In genomic region chr19:1134431-1134830, GRCh38 we compare ENCODE assay signal across 14 cellular contexts. TPM values are rescaled to one million over a fixed set of nuclear protein-coding genes. Genes with fewer than 3 reads are reported as not detected.
DNase-seq lines count a peak whose midpoint lies in the region; ATAC-seq and TF ChIP-seq lines count a peak whose summit lies in the region.
"Had no signal": no experiment of that assay in that cellular context is flagged by ENCODE, and none has a peak within 500 bp of the region (broad histone marks: within the 10 kb centered on the region; RNA-seq: fewer than 3 reads in every experiment).

No MANE protein-coding gene starts in this region.

- CTCF ChIA-PET in activated CD4-positive, alpha-beta memory T cell treated with anti-CD3 and anti-CD28 coated beads for 36 hours (lab: Charles Lee) = interaction anchor here (0.8 to 1.5 kb wide), 6 partner anchors 21 to 271 kb away, joined by 3 to 9 read pairs (median 4); no protein-coding TSS in a partner anchor

- peaks cover 5% of the 10 kb centered on the region for H3K79me1 ChIP-seq in neuronal stem cell (ENCODE audit: low read depth, low read length)

- POLR2A ChIA-PET in activated CD4-positive, alpha-beta memory T cell treated with anti-CD3 and anti-CD28 coated beads for 36 hours (lab: Charles Lee) = interaction anchor here (0.7 to 1.1 kb wide), 3 partner anchors 66 to 135 kb away, joined by 3 to 5 read pairs (median 3); partner anchors contain the start of genes ARHGAP45 and CIRBP

- no peak overlapping the region for H2BK15ac ChIP-seq in neuronal stem cell (ENCODE audit: low read length)

- H3K18ac ChIP-seq in neuronal stem cell (ENCODE audit: low read length) = peak overlapping the region; percentile 57

- no peak overlapping the region for H2AFZ ChIP-seq in DND-41 (ENCODE audit: low read depth, low read length)
- H2AFZ ChIP-seq in neuronal stem cell (ENCODE audit: low read length) = no peak overlapping the region

- no peak overlapping the region for H4K91ac ChIP-seq in neuronal stem cell (ENCODE audit: low read depth, low read length, poor library complexity)

- peak overlapping the region; percentile 81 for H2AK5ac ChIP-seq in neuronal stem cell (ENCODE audit: low read depth, low read length)

- H3K27me3 ChIP-seq in DND-41 (ENCODE audit: insufficient read depth, low read length, poor library complexity) (no peaks in the 10 kb centered on the region), esophagus (ENCODE audit: control insufficient read depth in 1 of 2, insufficient read depth in 2 of 2, low read length in 2 of 2) (no peaks in the 10 kb centered on the region), neuronal stem cell (ENCODE audit: control insufficient read depth in 3 of 3, insufficient read depth in 3 of 3, low read depth in 1 of 3, low read length in 3 of 3) (no peaks in the 10 kb centered on the region), WERI-Rb-1 (ENCODE audit: insufficient read depth, low read depth, severe bottlenecking) (no peaks in the 10 kb centered on the region)
- H3K27me3 ChIP-seq: gastrocnemius medialis had no signal

- H3K23ac ChIP-seq in neuronal stem cell (ENCODE audit: low read depth, low read length, poor library complexity) = peak overlapping the region; percentile 60

- no peaks in the 10 kb centered on the region for H3K9me3 Mint-ChIP-seq in activated CD4-positive, alpha-beta memory T cell treated with anti-CD3 and anti-CD28 coated beads for 36 hours

- intact Hi-C loops in activated CD4-positive, alpha-beta memory T cell treated with anti-CD3 and anti-CD28 coated beads for 36 hours (cut with micrococcal nuclease) = loop anchor here (5.0 kb wide), 1 partner anchor 58 kb away; no protein-coding TSS in a partner anchor

- peak overlapping the region; percentile 96 for H3K27ac Mint-ChIP-seq in activated CD4-positive, alpha-beta memory T cell treated with anti-CD3 and anti-CD28 coated beads for 36 hours

- peaks cover 13% of the 10 kb centered on the region for H3K36me3 Mint-ChIP-seq in activated CD4-positive, alpha-beta memory T cell treated with anti-CD3 and anti-CD28 coated beads for 36 hours

- H3K9ac ChIP-seq in DND-41 (ENCODE audit: low read depth, low read length) (no peak overlapping the region), neuronal stem cell (ENCODE audit: low read depth, low read length, poor library complexity) (no peak overlapping the region)

- no peak overlapping the region for H2BK5ac ChIP-seq in neuronal stem cell (ENCODE audit: low read length)

- H3K14ac ChIP-seq in neuronal stem cell (ENCODE audit: low read length) = peak overlapping the region; percentile 100

- ATAC-seq in DND-41 (ENCODE audit: insufficient read depth, low read depth) (no peak), GM18519 (IDR thresholded peaks at IDR 0.05; ENCODE audit: low FRiP score, unreplicated experiment) (no peak)
- ATAC-seq: gastrocnemius medialis had no signal

- TF ChIP-seq CTCF in DND-41 (IDR thresholded peaks at IDR 0.05; ENCODE audit: borderline replicate concordance, extremely low read depth, low read length, poor library complexity, severe bottlenecking) = no peak
- TF ChIP-seq CTCF in WERI-Rb-1 (IDR thresholded peaks at IDR 0.05; ENCODE audit: low read depth, low read length) = no peak

- H3K4me2 ChIP-seq in DND-41 (ENCODE audit: insufficient read depth, low read length) = no peak overlapping the region
- H3K4me2 ChIP-seq in neuronal stem cell (ENCODE audit: insufficient read depth, low read length, poor library complexity, severe bottlenecking) = no peak overlapping the region

- no peak overlapping the region for H3K4me3 Mint-ChIP-seq in activated CD4-positive, alpha-beta memory T cell treated with anti-CD3 and anti-CD28 coated beads for 36 hours

- no peak for DNase-seq in DND-41
- DNase-seq in activated CD4-positive, alpha-beta memory T cell treated with anti-CD3 and anti-CD28 coated beads for 36 hours = no peak
- no peak for DNase-seq in neuronal stem cell (ENCODE audit: low spot score)
- no peak for DNase-seq in WERI-Rb-1
- DNase-seq in NCI-H524 treated with DMSO at 0.1 percent for 48 hours (lab: John Stamatoyannopoulos, UW) = no peak
- no peak for DNase-seq in GM03348 (ENCODE audit: low spot score)
- DNase-seq: activated CD8-positive, alpha-beta memory T cell treated with anti-CD3 and anti-CD28 coated beads, Interleukin-2, amount 50 U/mL, for 48 hours; C1 segment of cervical spinal cord; gastrocnemius medialis; Karpas-422; NCI-H146; stimulated activated CD4-positive, alpha-beta T cell treated with anti-CD3 and anti-CD28 coated beads, Interleukin-15, amount 100 ng/mL, for 24 hours had no signal

- H3K36me3 ChIP-seq in DND-41 (ENCODE audit: insufficient read depth, low read length) = no peaks in the 10 kb centered on the region; the same call in 1 of the 2 replicates
- H3K36me3 ChIP-seq in esophagus (ENCODE audit: control insufficient read depth in 2 of 2, insufficient read depth in 2 of 2, low read length in 1 of 2) = peaks cover 0 to 18% of the 10 kb centered on the region in 2 donors
- peaks cover 0 to 8% of the 10 kb centered on the region in 2 donors for H3K36me3 ChIP-seq in neuronal stem cell (replicated peaks in 1 of 2; ENCODE audit: control insufficient read depth in 2 of 2, insufficient read depth in 2 of 2, low read length in 2 of 2)
- H3K36me3 ChIP-seq in WERI-Rb-1 = no peaks in the 10 kb centered on the region; the same call in 1 of the 2 replicates
- H3K36me3 ChIP-seq: gastrocnemius medialis had no signal

- H3K4ac ChIP-seq in neuronal stem cell (ENCODE audit: low read length) = no peak overlapping the region

- 84 to 86% methylated on average over 11 of the region's 11 CpGs for WGBS in esophagus, 2 donors
- no CpG with 5 or more reads among the region's 11 CpGs for WGBS in neuronal stem cell (ENCODE audit: extremely low coverage in 2 of 2, insufficient read length in 2 of 2, insufficient replicate concordance in 1 of 2), 2 donors

- H3K4me1 Mint-ChIP-seq in activated CD4-positive, alpha-beta memory T cell treated with anti-CD3 and anti-CD28 coated beads for 36 hours (ENCODE audit: low read depth) = peaks cover 34% of the 10 kb centered on the region

- no peak overlapping the region for H4K8ac ChIP-seq in neuronal stem cell (ENCODE audit: low read depth, low read length)

- H2BK12ac ChIP-seq in neuronal stem cell (ENCODE audit: low read length) = peak overlapping the region; percentile 22

- no peak overlapping the region for H3K4me3 ChIP-seq in DND-41 (ENCODE audit: low read depth in 1 of 2, low read length in 2 of 2)
- H3K4me3 ChIP-seq in esophagus (ENCODE audit: low read depth in 1 of 2, low read length in 2 of 2) = peak overlapping the region in 1 of 2 donors; percentile 10
- peak overlapping the region in 1 of 2 donors; percentile 8 for H3K4me3 ChIP-seq in neuronal stem cell (ENCODE audit: low read length in 2 of 2)
- no peak overlapping the region for H3K4me3 ChIP-seq in WERI-Rb-1 (ENCODE audit: low read depth, low read length)
- H3K4me3 ChIP-seq: gastrocnemius medialis had no signal

- H3K9me3 ChIP-seq in DND-41 (ENCODE audit: insufficient read depth, low read length, severe bottlenecking) (no peaks in the 10 kb centered on the region), esophagus (ENCODE audit: control insufficient read depth in 2 of 2, insufficient read depth in 1 of 2, low read depth in 1 of 2, low read length in 1 of 2) (no peaks in the 10 kb centered on the region), neuronal stem cell (replicated peaks in 1 of 2; ENCODE audit: control insufficient read depth in 2 of 2, insufficient read depth in 1 of 2, low read depth in 1 of 2, low read length in 2 of 2) (no peaks in the 10 kb centered on the region), WERI-Rb-1 (ENCODE audit: severe bottlenecking) (no peaks in the 10 kb centered on the region)
- H3K9me3 ChIP-seq: gastrocnemius medialis had no signal

- no peaks in the 10 kb centered on the region for H3K27me3 Mint-ChIP-seq in activated CD4-positive, alpha-beta memory T cell treated with anti-CD3 and anti-CD28 coated beads for 36 hours

- peaks cover 24% of the 10 kb centered on the region for H3K79me2 ChIP-seq in DND-41 (ENCODE audit: insufficient read depth, low read length)

- H3K27ac ChIP-seq in DND-41 (ENCODE audit: low read length) (peak overlapping the region; percentile 4; the same call in 1 of the 2 replicates), esophagus (ENCODE audit: low read depth in 2 of 2, low read length in 1 of 2) (peak overlapping the region; percentile 44 to 94), neuronal stem cell (replicated peaks; ENCODE audit: low read length) (no peak overlapping the region), WERI-Rb-1 (no peak overlapping the region)
- H3K27ac ChIP-seq: gastrocnemius medialis had no signal

- H4K20me1 ChIP-seq in DND-41 (ENCODE audit: insufficient read depth, low read length) = no peaks in the 10 kb centered on the region; the same call in 1 of the 2 replicates

- no peak overlapping the region for H2BK120ac ChIP-seq in neuronal stem cell (ENCODE audit: low read depth, low read length)

- H3K4me1 ChIP-seq in DND-41 (ENCODE audit: insufficient read depth, low read length) = peaks cover 25% of the 10 kb centered on the region
- H3K4me1 ChIP-seq in esophagus (ENCODE audit: control insufficient read depth in 2 of 2, insufficient read depth in 2 of 2, low read length in 1 of 2) = peaks cover 19 to 55% of the 10 kb centered on the region in 2 donors
- H3K4me1 ChIP-seq in neuronal stem cell (ENCODE audit: control insufficient read depth in 2 of 2, insufficient read depth in 1 of 2, low read depth in 1 of 2, low read length in 2 of 2) = peaks cover 13 to 19% of the 10 kb centered on the region in 2 donors

RNA-seq across cellular contexts. Expression of gene GPX4, which starts 30.6 kb away (rescaled TPM):
- 100 to 1,000 TPM; 274 to 275 TPM for total RNA-seq in activated CD4-positive, alpha-beta memory T cell treated with anti-CD3 and anti-CD28 coated beads for 36 hours
- polyA plus RNA-seq in esophagus = 100 to 1,000 TPM; 271 to 294 TPM
- polyA plus RNA-seq in neuronal stem cell (2013, experiment 1 of 2) = 755 TPM
- polyA plus RNA-seq in neuronal stem cell (2013, experiment 2 of 2) = 706 TPM

RNA-seq across cellular contexts. Expression of gene POLR2E, which starts 39.3 kb away (rescaled TPM):
- 100 to 1,000 TPM; 204 to 207 TPM for total RNA-seq in activated CD4-positive, alpha-beta memory T cell treated with anti-CD3 and anti-CD28 coated beads for 36 hours
- polyA plus RNA-seq in esophagus = 100 to 1,000 TPM in 1 of 2 donors, 10 to 100 TPM in 1; 77.9 to 162 TPM
- polyA plus RNA-seq in neuronal stem cell (2013, experiment 1 of 2) = 201 TPM
- 197 TPM for polyA plus RNA-seq in neuronal stem cell (2013, experiment 2 of 2)

RNA-seq across cellular contexts. Expression of gene SBNO2, which starts 39.6 kb away (rescaled TPM):
- 100 to 1,000 TPM in 1 of 2 experiments, 10 to 100 TPM in 1; 96.9 to 110 TPM for total RNA-seq in activated CD4-positive, alpha-beta memory T cell treated with anti-CD3 and anti-CD28 coated beads for 36 hours
- polyA plus RNA-seq in esophagus = 10 to 100 TPM; 43.1 to 56.5 TPM
- 13.3 TPM for polyA plus RNA-seq in neuronal stem cell (2013, experiment 1 of 2)
- polyA plus RNA-seq in neuronal stem cell (2013, experiment 2 of 2) = 13.9 TPM

Comparison
In these comparisons a context has a peak if more than half of its experiments do, and no peak if none do; other contexts are left out.
1. H3K27ac ChIP-seq: peak in DND-41 (single experiment) and esophagus (2 of 2); none in neuronal stem cell (single experiment) and WERI-Rb-1 (single experiment).